ENCODE assay signal across 14 cellular contexts in genomic region chrX:65643046-65643785, GRCh38. TPM values are rescaled to one million over a fixed set of nuclear protein-coding genes. Genes with fewer than 3 reads are reported as not detected.
DNase-seq lines count a peak whose midpoint lies in the region; ATAC-seq, FAIRE-seq and TF ChIP-seq lines count a peak whose summit lies in the region.
"Had no signal": no experiment of that assay in that cellular context is flagged by ENCODE, and none has a peak within 500 bp of the region (broad histone marks: within the 10 kb centered on the region; RNA-seq: fewer than 3 reads in every experiment).

No MANE protein-coding gene starts in this region.

- intact Hi-C loops in HCT116 (cut with micrococcal nuclease) = no loop called here
- intact Hi-C loops in psoas muscle (cut with DNase I) = no loop called here

- no peak overlapping the region for H3K9ac ChIP-seq in HCT116 (ENCODE audit: low read length)
- H3K9ac ChIP-seq in keratinocyte (ENCODE audit: control insufficient read depth, extremely low read depth, insufficient read depth, low read length) = no peak overlapping the region

- no peak for TF ChIP-seq CTCF in HCT116 (IDR thresholded peaks at IDR 0.05 in 2 of 3, conservative IDR thresholded peaks at IDR 0.05 in 1 of 3; ENCODE audit: borderline replicate concordance in 1 of 3, insufficient read depth in 1 of 3, low read depth in 2 of 3, low read length in 2 of 3)
- no peak for TF ChIP-seq CTCF in keratinocyte (optimal IDR thresholded peaks at IDR 0.05 in 1 of 3, IDR thresholded peaks at IDR 0.05 in 1 of 3, conservative IDR thresholded peaks at IDR 0.05 in 1 of 3; ENCODE audit: extremely low read depth in 1 of 3, insufficient read depth in 2 of 3, low read length in 3 of 3)
- TF ChIP-seq CTCF in thoracic aorta (IDR thresholded peaks at IDR 0.05) = no peak
- no peak for TF ChIP-seq CTCF in brain microvascular endothelial cell (IDR thresholded peaks at IDR 0.05; ENCODE audit: low read depth, low read length, missing control alignments)
- no peak for TF ChIP-seq CTCF in psoas muscle (IDR thresholded peaks at IDR 0.05)

- RAD21 ChIA-PET in HCT116 (lab: Charles Lee; ENCODE audit: low non-redundant PET in 1 of 2, low total read pairs in 2 of 2, uncharacterized antibody in 2 of 2, unreplicated experiment in 2 of 2) = no interaction called here

- BruUV-seq in HCT116 (replicated peaks; lab: Mats Ljungman, UMichigan) = no TSS peak

- in situ Hi-C loops in brain microvascular endothelial cell (cut with HindIII; ENCODE audit: low pct_ligation_motif_present, low sequenced_read_pairs) = no loop called here

- no peaks in the 10 kb centered on the region for H4K20me1 ChIP-seq in HCT116 (ENCODE audit: insufficient read depth)
- H4K20me1 ChIP-seq in keratinocyte (ENCODE audit: control insufficient read depth, extremely low read depth, insufficient read depth, low read length) = no peaks in the 10 kb centered on the region

- no peak for TF ChIP-seq RAD21 in HCT116 (IDR thresholded peaks at IDR 0.05; ENCODE audit: low read depth)

- POLR2A ChIA-PET in HCT116 (lab: Charles Lee) = no interaction called here

- FAIRE-seq in keratinocyte (lab: Jason Lieb, UNC) = peak; percentile 56

- H3K27me3 ChIP-seq in HCT116 (ENCODE audit: insufficient read depth, low read length) = no peaks in the 10 kb centered on the region
- no peaks in the 10 kb centered on the region for H3K27me3 ChIP-seq in keratinocyte (ENCODE audit: control insufficient read depth, extremely low read depth, insufficient read depth, low read length)
- no peaks in the 10 kb centered on the region for H3K27me3 ChIP-seq in thoracic aorta (replicated peaks; ENCODE audit: insufficient read depth)
- H3K27me3 ChIP-seq in brain microvascular endothelial cell (replicated peaks) = no peaks in the 10 kb centered on the region
- no peaks in the 10 kb centered on the region for H3K27me3 ChIP-seq in psoas muscle (ENCODE audit: insufficient read depth in 3 of 3, low read length in 2 of 3)
- H3K27me3 ChIP-seq: SJSA1 had no signal

- WGBS in psoas muscle, 3 donors = 47 to 56% (median 48%) methylated on average over 4 of the region's 4 CpGs

- no peak for TF ChIP-seq POLR2A in HCT116 (IDR thresholded peaks at IDR 0.05; ENCODE audit: borderline replicate concordance, extremely low read depth, insufficient read depth, insufficient read length)

- peak overlapping the region; percentile 50 for H3K4me2 ChIP-seq in HCT116 (ENCODE audit: low read length)
- H3K4me2 ChIP-seq in keratinocyte (ENCODE audit: control insufficient read depth, extremely low read depth, insufficient read depth, low read depth, low read length) = peak overlapping the region; percentile 45

- H2AFZ ChIP-seq in HCT116 (ENCODE audit: low read depth, low read length, poor library complexity, severe bottlenecking) (no peak overlapping the region), keratinocyte (ENCODE audit: control insufficient read depth, low read length) (no peak overlapping the region)

- CTCF ChIA-PET in HCT116 (lab: Charles Lee) = no interaction called here

- DNase-seq in HCT116 (ENCODE audit: low read depth, low spot score) (no peak), astrocyte of the hippocampus (ENCODE audit: low read depth, low spot score) (peak; percentile 68), keratinocyte (ENCODE audit: low read depth, low spot score) (peak; percentile 58), thoracic aorta (ENCODE audit: low spot score) (no peak), DMS 273 treated with DMSO at 0.1 percent for 48 hours (lab: John Stamatoyannopoulos, UW) (no peak), brain microvascular endothelial cell (no peak), psoas muscle (no peak)
- DNase-seq: activated CD4-positive, alpha-beta T cell treated with anti-CD3 and anti-CD28 coated beads, Interleukin-2, amount 50 U/mL, for 4 hours; activated naive CD8-positive, alpha-beta T cell treated with anti-CD3 and anti-CD28 coated beads, Interleukin-2, amount 10 ng/mL, durations not matched to agents 7 days and 5 days; foreskin melanocyte; naive B cell; stimulated activated CD4-positive, alpha-beta T cell treated with anti-CD3 and anti-CD28 coated beads, Interleukin-2, amount 100 ng/mL, for 48 hours had no signal

- dilution Hi-C loops in keratinocyte (cut with MboI; ENCODE audit: extremely low pct_ligation_motif_present, low sequenced_read_pairs) = no loop called here

- H3K79me2 ChIP-seq in HCT116 (ENCODE audit: insufficient read depth, low read length) (no peaks in the 10 kb centered on the region), keratinocyte (ENCODE audit: control insufficient read depth, insufficient read depth, low read length) (no peaks in the 10 kb centered on the region)

- H3K36me3 ChIP-seq in HCT116 (ENCODE audit: control insufficient read depth in 1 of 2, insufficient read depth in 2 of 2, low read length in 2 of 2) = no peaks in the 10 kb centered on the region
- no peaks in the 10 kb centered on the region for H3K36me3 ChIP-seq in keratinocyte (ENCODE audit: control insufficient read depth in 2 of 2, extremely low read depth in 1 of 2, insufficient read depth in 2 of 2, low read length in 2 of 2)
- no peaks in the 10 kb centered on the region for H3K36me3 ChIP-seq in thoracic aorta
- H3K36me3 ChIP-seq in brain microvascular endothelial cell (replicated peaks) = no peaks in the 10 kb centered on the region
- no peaks in the 10 kb centered on the region for H3K36me3 ChIP-seq in psoas muscle (ENCODE audit: insufficient read depth in 1 of 2, low read depth in 1 of 2)
- H3K36me3 ChIP-seq: SJSA1 had no signal

- H3K4me3 ChIP-seq in HCT116 (replicated peaks in 1 of 2; ENCODE audit: low read depth in 1 of 2, low read length in 2 of 2) (no peak overlapping the region), keratinocyte (ENCODE audit: control insufficient read depth in 2 of 3, extremely low read depth in 1 of 3, insufficient read depth in 2 of 3, low read depth in 1 of 3, low read length in 3 of 3) (no peak overlapping the region), thoracic aorta (no peak overlapping the region), brain microvascular endothelial cell (ENCODE audit: low read depth, low read length) (no peak overlapping the region), psoas muscle (no peak overlapping the region)
- H3K4me3 ChIP-seq: SJSA1 had no signal

- no peaks in the 10 kb centered on the region for H3K9me1 ChIP-seq in keratinocyte (ENCODE audit: control insufficient read depth, extremely low read depth, insufficient read depth, low read length)

- H3K27ac ChIP-seq in HCT116 (ENCODE audit: low read depth, low read length) = peak overlapping the region; percentile 38
- peak overlapping the region; percentile 65 for H3K27ac ChIP-seq in keratinocyte (ENCODE audit: control insufficient read depth, insufficient read depth, low read length)
- peak overlapping the region; percentile 79 to 87 for H3K27ac ChIP-seq in thoracic aorta
- H3K27ac ChIP-seq in brain microvascular endothelial cell = no peak overlapping the region
- no peak overlapping the region for H3K27ac ChIP-seq in psoas muscle
- H3K27ac ChIP-seq: SJSA1 had no signal

- H3K9me2 ChIP-seq in HCT116 (ENCODE audit: insufficient read depth) = no peaks in the 10 kb centered on the region

- H3K4me1 ChIP-seq in HCT116 (ENCODE audit: control insufficient read depth in 1 of 2, insufficient read depth in 2 of 2, low read length in 2 of 2) = peaks cover 21 to 35% of the 10 kb centered on the region in 2 experiments
- H3K4me1 ChIP-seq in keratinocyte (ENCODE audit: control insufficient read depth, extremely low read depth, insufficient read depth, low read length) = peaks cover 29% of the 10 kb centered on the region
- peaks cover 19 to 24% of the 10 kb centered on the region in 2 donors for H3K4me1 ChIP-seq in thoracic aorta (ENCODE audit: control insufficient read depth in 1 of 2, low read depth in 2 of 2)
- peaks cover 7% of the 10 kb centered on the region for H3K4me1 ChIP-seq in psoas muscle

- no peaks in the 10 kb centered on the region for H3K9me3 ChIP-seq in HCT116 (ENCODE audit: control insufficient read depth in 1 of 2, insufficient read depth in 1 of 2, low read depth in 1 of 2, low read length in 2 of 2)
- H3K9me3 ChIP-seq in keratinocyte (ENCODE audit: control insufficient read depth, low read depth, low read length) = no peaks in the 10 kb centered on the region
- H3K9me3 ChIP-seq in thoracic aorta = no peaks in the 10 kb centered on the region
- H3K9me3 ChIP-seq in psoas muscle = no peaks in the 10 kb centered on the region
- H3K9me3 ChIP-seq: SJSA1 had no signal

- ATAC-seq in HCT116 = peak; percentile 54
- peak; percentile 57 for ATAC-seq in thoracic aorta (ENCODE audit: insufficient number of reproducible peaks, low FRiP score, low read depth)
- ATAC-seq in HG02610 (IDR thresholded peaks at IDR 0.05; ENCODE audit: unreplicated experiment) = no peak
- ATAC-seq in psoas muscle = no peak

TF ChIP-seq in HCT116, 20 proteins besides CTCF, POLR2A, EP300 and RAD21 (continues in another document):
- TF ChIP-seq FOSL1 (IDR thresholded peaks at IDR 0.05; ENCODE audit: low read depth) = no peak
- TF ChIP-seq ZNF274 (IDR thresholded peaks at IDR 0.05; ENCODE audit: low read depth, low read length) = no peak
- no peak for TF ChIP-seq SIN3A (IDR thresholded peaks at IDR 0.05; ENCODE audit: low read depth)
- TF ChIP-seq SRF (IDR thresholded peaks at IDR 0.05; ENCODE audit: low read depth) = no peak
- no peak for TF ChIP-seq EZH2 (IDR thresholded peaks at IDR 0.05)
- no peak for TF ChIP-seq YY1 (IDR thresholded peaks at IDR 0.05; ENCODE audit: extremely low read depth, insufficient replicate concordance, low read depth, low read length)

RNA-seq across cellular contexts. Expression of gene MSN, which starts 24.2 kb away (rescaled TPM):
- total RNA-seq in HCT116 (2021; ENCODE audit: unreplicated experiment) (119 TPM), thoracic aorta (100 to 1,000 TPM; 365 to 428 TPM), psoas muscle (100 to 1,000 TPM in 1 of 4 donors, 10 to 100 TPM in 3; 66.0 to 101 (median 84.1) TPM)
- polyA plus RNA-seq in HCT116 (2012) = 120 and 125 TPM in 2 replicates
- polyA plus RNA-seq in keratinocyte (392 to 551 TPM (median 421 TPM) in 3 replicates), psoas muscle (100 to 1,000 TPM in 1 of 3 donors, 10 to 100 TPM in 2; 31.4 to 133 (median 36.1) TPM)
- 105 TPM for polyA plus RNA-seq in keratinocyte (2011; ENCODE audit: low read depth)
- 439 and 498 TPM in 2 replicates for polyA plus RNA-seq in keratinocyte (2011; cell fraction: cytosol; rRNA removed)
- 606 and 623 TPM in 2 replicates for polyA plus RNA-seq in keratinocyte (2011; cell fraction: nucleus; rRNA removed)
- polyA plus RNA-seq in keratinocyte (2012; ENCODE audit: low replicate concordance) = 110 and 441 TPM in 2 replicates
- 493 to 669 TPM (median 578 TPM) in 3 replicates for polyA minus RNA-seq in keratinocyte
- 319 TPM for polyA minus RNA-seq in keratinocyte (2011; cell fraction: cytosol; rRNA and poly(A)+ RNA removed)
- polyA minus RNA-seq in keratinocyte (2011; cell fraction: nucleus; rRNA and poly(A)+ RNA removed) = 213 and 374 TPM in 2 replicates

Comparison
In these comparisons a context has a peak if more than half of its experiments do, and no peak if none do; other contexts are left out.
1. ATAC-seq: peak in HCT116 (single experiment) and thoracic aorta (single experiment); none in HG02610 (single experiment) and psoas muscle (0 of 4).
2. DNase-seq: peak in astrocyte of the hippocampus (single experiment) and keratinocyte (single experiment); none in HCT116 (single experiment), thoracic aorta (single experiment), DMS 273 treated with DMSO at 0.1 percent for 48 hours (single experiment), brain microvascular endothelial cell (single experiment) and psoas muscle (0 of 2).
3. H3K27ac ChIP-seq: peak in HCT116 (single experiment), keratinocyte (single experiment) and thoracic aorta (2 of 2); none in brain microvascular endothelial cell (single experiment) and psoas muscle (single experiment).